In the genomic region with DNA sequence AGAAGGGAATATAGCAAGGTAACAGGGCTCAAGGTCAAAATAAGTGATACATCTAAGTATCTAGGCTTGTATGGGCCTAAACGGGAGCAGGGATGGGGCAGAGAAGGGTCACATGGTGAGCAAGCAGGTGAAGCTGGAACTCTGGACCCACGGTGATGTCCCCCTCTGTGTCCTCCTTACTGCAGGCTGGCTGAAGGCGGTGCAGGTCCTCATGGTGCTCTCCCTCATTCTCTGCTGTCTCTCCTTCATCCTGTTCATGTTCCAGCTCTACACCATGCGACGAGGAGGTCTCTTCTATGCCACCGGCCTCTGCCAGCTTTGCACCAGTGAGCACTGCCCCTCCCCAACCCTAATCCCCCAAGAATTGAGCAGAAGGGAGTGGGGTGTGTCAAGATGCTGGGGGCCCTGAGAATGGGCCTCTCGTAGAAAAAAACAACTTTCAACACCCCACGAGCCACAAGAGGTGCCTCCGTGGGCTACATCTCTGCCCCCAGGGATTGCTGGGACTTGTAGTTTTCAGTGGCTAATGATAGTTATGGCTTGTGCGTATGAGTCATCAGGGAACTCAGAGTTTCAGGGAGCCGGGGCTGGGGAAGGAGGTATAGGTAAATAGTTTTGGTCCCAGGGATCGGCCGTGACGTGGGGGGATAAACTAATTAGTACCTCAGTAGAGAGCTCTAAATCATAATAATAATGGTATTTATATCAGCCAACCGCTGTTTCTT, we compare ENCODE assay signal across 8 cellular contexts. TPM values are rescaled to one million over a fixed set of nuclear protein-coding genes. Genes with fewer than 3 reads are reported as not detected.
DNase-seq lines count a peak whose midpoint lies in the region; ATAC-seq, FAIRE-seq and TF ChIP-seq lines count a peak whose summit lies in the region.

No MANE protein-coding gene starts in this region.

- ATAC-seq in thoracic aorta (ENCODE audit: insufficient number of reproducible peaks, low FRiP score, low read depth), result no peak
- ATAC-seq in HG03342 (IDR thresholded peaks at IDR 0.05; ENCODE audit: unreplicated experiment), result no peak
- ATAC-seq in GM19328 (IDR thresholded peaks at IDR 0.05; ENCODE audit: unreplicated experiment), result no peak

- no peaks in the 10 kb centered on the region for H3K36me3 ChIP-seq in OCI-LY1 (ENCODE audit: insufficient read depth, low read length)
- H3K36me3 ChIP-seq in keratinocyte (ENCODE audit: control insufficient read depth in 2 of 2, extremely low read depth in 1 of 2, insufficient read depth in 2 of 2, low read length in 2 of 2), result peaks cover 3 to 6% of the 10 kb centered on the region in 2 experiments
- H3K36me3 ChIP-seq in thoracic aorta, result peaks cover 4% of the 10 kb centered on the region

- no peaks in the 10 kb centered on the region for H3K9me2 ChIP-seq in OCI-LY1 (ENCODE audit: low read depth, low read length)

- dilution Hi-C loops in keratinocyte (cut with MboI; ENCODE audit: extremely low pct_ligation_motif_present, low sequenced_read_pairs), result no loop called here

- H3K27ac Mint-ChIP-seq in activated naive CD8-positive, alpha-beta T cell treated with anti-CD3 and anti-CD28 coated beads for 36 hours, result peak overlapping the region; percentile 80

- no peaks in the 10 kb centered on the region for H3K9me3 Mint-ChIP-seq in activated naive CD8-positive, alpha-beta T cell treated with anti-CD3 and anti-CD28 coated beads for 36 hours

- no peaks in the 10 kb centered on the region for H3K27me3 Mint-ChIP-seq in activated naive CD8-positive, alpha-beta T cell treated with anti-CD3 and anti-CD28 coated beads for 36 hours

- no peaks in the 10 kb centered on the region for H3K9me3 ChIP-seq in OCI-LY1 (ENCODE audit: low read length)
- H3K9me3 ChIP-seq in keratinocyte (ENCODE audit: control insufficient read depth, low read depth, low read length), result no peaks in the 10 kb centered on the region
- H3K9me3 ChIP-seq in thoracic aorta, result no peaks in the 10 kb centered on the region

- peaks cover 60% of the 10 kb centered on the region for H3K4me1 Mint-ChIP-seq in activated naive CD8-positive, alpha-beta T cell treated with anti-CD3 and anti-CD28 coated beads for 36 hours

- H3K4me3 ChIP-seq in OCI-LY1 (ENCODE audit: low read depth, low read length, poor library complexity, severe bottlenecking) (peak overlapping the region; percentile 61), keratinocyte (ENCODE audit: control insufficient read depth in 2 of 3, extremely low read depth in 1 of 3, insufficient read depth in 2 of 3, low read depth in 1 of 3, low read length in 3 of 3) (peak overlapping the region in 2 of 3 experiments; percentile 49 to 55), thoracic aorta (peak overlapping the region; percentile 29)

- H3K27ac ChIP-seq in OCI-LY1 (ENCODE audit: low read depth, low read length, poor library complexity, severe bottlenecking) (peak overlapping the region; percentile 94), keratinocyte (ENCODE audit: control insufficient read depth, insufficient read depth, low read length) (peak overlapping the region; percentile 57), thoracic aorta (no peak overlapping the region)

- no peak for TF ChIP-seq POLR2A in GM12891 (IDR thresholded peaks at IDR 0.05; ENCODE audit: low read depth, low read length)

- peak overlapping the region; percentile 81 for H3K4me3 Mint-ChIP-seq in activated naive CD8-positive, alpha-beta T cell treated with anti-CD3 and anti-CD28 coated beads for 36 hours

- peaks cover 56% of the 10 kb centered on the region for H3K4me1 ChIP-seq in OCI-LY1 (ENCODE audit: insufficient read depth, low read length, severe bottlenecking)
- H3K4me1 ChIP-seq in keratinocyte (ENCODE audit: control insufficient read depth, extremely low read depth, insufficient read depth, low read length), result peaks cover 47% of the 10 kb centered on the region
- peaks cover 14 to 50% of the 10 kb centered on the region in 2 donors for H3K4me1 ChIP-seq in thoracic aorta (ENCODE audit: control insufficient read depth in 1 of 2, low read depth in 2 of 2)

- H4K20me1 ChIP-seq in OCI-LY1 (ENCODE audit: insufficient read depth, low read length), result no peaks in the 10 kb centered on the region
- H4K20me1 ChIP-seq in keratinocyte (ENCODE audit: control insufficient read depth, extremely low read depth, insufficient read depth, low read length), result no peaks in the 10 kb centered on the region

- no peak for TF ChIP-seq CTCF in OCI-LY1 (IDR thresholded peaks at IDR 0.05; ENCODE audit: low read length)
- no peak for TF ChIP-seq CTCF in keratinocyte (optimal IDR thresholded peaks at IDR 0.05 in 1 of 3, IDR thresholded peaks at IDR 0.05 in 1 of 3, conservative IDR thresholded peaks at IDR 0.05 in 1 of 3; ENCODE audit: extremely low read depth in 1 of 3, insufficient read depth in 2 of 3, low read length in 3 of 3)
- no peak for TF ChIP-seq CTCF in thoracic aorta (IDR thresholded peaks at IDR 0.05)

- no peak overlapping the region for H2AFZ ChIP-seq in OCI-LY1 (ENCODE audit: low read length)
- no peak overlapping the region for H2AFZ ChIP-seq in keratinocyte (ENCODE audit: control insufficient read depth, low read length)

- peaks cover 52% of the 10 kb centered on the region for H3K36me3 Mint-ChIP-seq in activated naive CD8-positive, alpha-beta T cell treated with anti-CD3 and anti-CD28 coated beads for 36 hours

- FAIRE-seq in GM12891 (lab: Jason Lieb, UNC) (peak; percentile 68), keratinocyte (lab: Jason Lieb, UNC) (peak; percentile 23)

- H3F3A ChIP-seq in OCI-LY1 (ENCODE audit: insufficient read depth, low read length), result no peaks in the 10 kb centered on the region

- DNase-seq in GM12891 (ENCODE audit: insufficient read length, low spot score), result no peak
- peak; percentile 52 for DNase-seq in activated naive CD8-positive, alpha-beta T cell treated with anti-CD3 and anti-CD28 coated beads for 36 hours
- DNase-seq in keratinocyte (ENCODE audit: low read depth, low spot score), result no peak
- no peak for DNase-seq in thoracic aorta (ENCODE audit: low spot score)
- no peak for DNase-seq in activated CD4-positive, CD25-positive, alpha-beta regulatory T cell treated with anti-CD3 and anti-CD28 coated beads, Interleukin-2, amount 50 U/mL, for 72 hours

- H3K79me2 ChIP-seq in OCI-LY1 (ENCODE audit: insufficient read depth, low read length) (no peaks in the 10 kb centered on the region), keratinocyte (ENCODE audit: control insufficient read depth, insufficient read depth, low read length) (peaks cover 15% of the 10 kb centered on the region)

- H3K4me2 ChIP-seq in OCI-LY1 (ENCODE audit: low read length), result peak overlapping the region; percentile 83
- peak overlapping the region; percentile 85 for H3K4me2 ChIP-seq in keratinocyte (ENCODE audit: control insufficient read depth, extremely low read depth, insufficient read depth, low read depth, low read length)

- H3K9ac ChIP-seq in OCI-LY1 (ENCODE audit: low read length) (peak overlapping the region; percentile 13; the same call in 1 of the 2 replicates), keratinocyte (ENCODE audit: control insufficient read depth, extremely low read depth, insufficient read depth, low read length) (peak overlapping the region; percentile 54)

- H3K27me3 ChIP-seq in OCI-LY1 (ENCODE audit: insufficient read depth, low read length) (no peaks in the 10 kb centered on the region), keratinocyte (ENCODE audit: control insufficient read depth, extremely low read depth, insufficient read depth, low read length) (no peaks in the 10 kb centered on the region), thoracic aorta (replicated peaks; ENCODE audit: insufficient read depth) (no peaks in the 10 kb centered on the region)

- H3K9me1 ChIP-seq in keratinocyte (ENCODE audit: control insufficient read depth, extremely low read depth, insufficient read depth, low read length), result no peaks in the 10 kb centered on the region

RNA-seq across cellular contexts. Expression of gene EMP3, which starts 4.0 kb away (rescaled TPM):
- polyA plus RNA-seq in GM12891 (2012; ENCODE audit: low read depth, missing spikeins), result 96.4 TPM
- 100 to 1,000 TPM; 185 to 187 TPM for total RNA-seq in activated naive CD8-positive, alpha-beta T cell treated with anti-CD3 and anti-CD28 coated beads for 36 hours
- polyA plus RNA-seq in keratinocyte, result 177 to 217 TPM (median 195 TPM) in 3 replicates
- polyA plus RNA-seq in keratinocyte (2011; ENCODE audit: low read depth), result 4.2 TPM
- 131 and 187 TPM in 2 replicates for polyA plus RNA-seq in keratinocyte (2011; cell fraction: cytosol; rRNA removed)
- 94.4 and 112 TPM in 2 replicates for polyA plus RNA-seq in keratinocyte (2011; cell fraction: nucleus; rRNA removed)
- polyA plus RNA-seq in keratinocyte (2012; ENCODE audit: low replicate concordance), result 15.0 and 317 TPM in 2 replicates
- polyA minus RNA-seq in keratinocyte, result 189 to 290 TPM (median 263 TPM) in 3 replicates
- polyA minus RNA-seq in keratinocyte (2011; cell fraction: cytosol; rRNA and poly(A)+ RNA removed), result 167 TPM
- 45.9 and 46.7 TPM in 2 replicates for polyA minus RNA-seq in keratinocyte (2011; cell fraction: nucleus; rRNA and poly(A)+ RNA removed)
- total RNA-seq in thoracic aorta, result 10 to 100 TPM; 61.7 to 95.7 TPM

RNA-seq across cellular contexts. Expression of gene TMEM143, which starts 34.4 kb away (rescaled TPM):
- 11.0 TPM for polyA plus RNA-seq in GM12891 (2012; ENCODE audit: low read depth, missing spikeins)
- 10 to 100 TPM; 15.5 to 16.6 TPM for total RNA-seq in activated naive CD8-positive, alpha-beta T cell treated with anti-CD3 and anti-CD28 coated beads for 36 hours
- polyA plus RNA-seq in keratinocyte, result 2.5 to 2.9 TPM (median 2.7 TPM) in 3 replicates
- 0.89 TPM for polyA plus RNA-seq in keratinocyte (2011; ENCODE audit: low read depth)
- polyA plus RNA-seq in keratinocyte (2011; cell fraction: cytosol; rRNA removed), result 1.4 and 2.9 TPM in 2 replicates
- polyA plus RNA-seq in keratinocyte (2011; cell fraction: nucleus; rRNA removed), result 6.9 and 10.9 TPM in 2 replicates
- 2.1 and 3.1 TPM in 2 replicates for polyA plus RNA-seq in keratinocyte (2012; ENCODE audit: low replicate concordance)
- 1.7 to 6.5 TPM (median 3.1 TPM) in 3 replicates for polyA minus RNA-seq in keratinocyte
- 5.8 TPM for polyA minus RNA-seq in keratinocyte (2011; cell fraction: cytosol; rRNA and poly(A)+ RNA removed)
- polyA minus RNA-seq in keratinocyte (2011; cell fraction: nucleus; rRNA and poly(A)+ RNA removed), result 1.4 and 2.3 TPM in 2 replicates
- total RNA-seq in thoracic aorta, result 10 to 100 TPM in 1 of 2 donors, 1 to 10 TPM in 1; 6.3 to 18.4 TPM

RNA-seq across cellular contexts. Expression of gene SYNGR4, which starts 34.8 kb away (rescaled TPM):
- 0.18 TPM for polyA plus RNA-seq in GM12891 (2012; ENCODE audit: low read depth, missing spikeins)
- under 1 TPM in 1 of 2 experiments, not detected in 1; 0.31 TPM for total RNA-seq in activated naive CD8-positive, alpha-beta T cell treated with anti-CD3 and anti-CD28 coated beads for 36 hours
- polyA plus RNA-seq in keratinocyte, result not detected in 3 replicates
- not detected for polyA plus RNA-seq in keratinocyte (2011; ENCODE audit: low read depth)
- not detected in 2 replicates for polyA plus RNA-seq in keratinocyte (2011; cell fraction: cytosol; rRNA removed)
- not detected in 2 replicates for polyA plus RNA-seq in keratinocyte (2011; cell fraction: nucleus; rRNA removed)
- not detected in 2 replicates for polyA plus RNA-seq in keratinocyte (2012; ENCODE audit: low replicate concordance)
- polyA minus RNA-seq in keratinocyte, result not detected in 3 replicates
- polyA minus RNA-seq in keratinocyte (2011; cell fraction: cytosol; rRNA and poly(A)+ RNA removed), result not detected
- not detected in 2 replicates for polyA minus RNA-seq in keratinocyte (2011; cell fraction: nucleus; rRNA and poly(A)+ RNA removed)
- not detected for total RNA-seq in thoracic aorta

RNA-seq across cellular contexts. Expression of gene ZNF114, which starts 59.4 kb away (rescaled TPM):
- polyA plus RNA-seq in GM12891 (2012; ENCODE audit: low read depth, missing spikeins), result 0.12 TPM
- under 1 TPM; 0.44 to 0.60 TPM for total RNA-seq in activated naive CD8-positive, alpha-beta T cell treated with anti-CD3 and anti-CD28 coated beads for 36 hours
- polyA plus RNA-seq in keratinocyte, result 0.23 to 0.45 TPM (median 0.27 TPM) in 3 replicates
- polyA plus RNA-seq in keratinocyte (2011; ENCODE audit: low read depth), result 0.55 TPM
- polyA plus RNA-seq in keratinocyte (2011; cell fraction: cytosol; rRNA removed), result 0.23 and 0.40 TPM in 2 replicates
- 0.42 and 0.88 TPM in 2 replicates for polyA plus RNA-seq in keratinocyte (2011; cell fraction: nucleus; rRNA removed)
- polyA plus RNA-seq in keratinocyte (2012; ENCODE audit: low replicate concordance), result 0.44 and 0.65 TPM in 2 replicates
- polyA minus RNA-seq in keratinocyte, result 0.36 to 0.51 TPM in 2 of 3 replicates, not detected in the other
- polyA minus RNA-seq in keratinocyte (2011; cell fraction: cytosol; rRNA and poly(A)+ RNA removed), result not detected
- 0.21 and 0.39 TPM in 2 replicates for polyA minus RNA-seq in keratinocyte (2011; cell fraction: nucleus; rRNA and poly(A)+ RNA removed)
- under 1 TPM in 1 of 2 donors, not detected in 1; 0.27 TPM for total RNA-seq in thoracic aorta

Comparison
In these comparisons a context has a peak if more than half of its experiments do, and no peak if none do; other contexts are left out.
1. H3K27ac ChIP-seq: peak in OCI-LY1 (single experiment) and keratinocyte (single experiment); none in thoracic aorta (0 of 2).
2. Peak in every context shown above with its lines, with median percentiles within 50 percentile points of each other: H3K4me3 ChIP-seq.